Comparison of ENCODE assay signal across 1 cellular context in the genomic region with DNA sequence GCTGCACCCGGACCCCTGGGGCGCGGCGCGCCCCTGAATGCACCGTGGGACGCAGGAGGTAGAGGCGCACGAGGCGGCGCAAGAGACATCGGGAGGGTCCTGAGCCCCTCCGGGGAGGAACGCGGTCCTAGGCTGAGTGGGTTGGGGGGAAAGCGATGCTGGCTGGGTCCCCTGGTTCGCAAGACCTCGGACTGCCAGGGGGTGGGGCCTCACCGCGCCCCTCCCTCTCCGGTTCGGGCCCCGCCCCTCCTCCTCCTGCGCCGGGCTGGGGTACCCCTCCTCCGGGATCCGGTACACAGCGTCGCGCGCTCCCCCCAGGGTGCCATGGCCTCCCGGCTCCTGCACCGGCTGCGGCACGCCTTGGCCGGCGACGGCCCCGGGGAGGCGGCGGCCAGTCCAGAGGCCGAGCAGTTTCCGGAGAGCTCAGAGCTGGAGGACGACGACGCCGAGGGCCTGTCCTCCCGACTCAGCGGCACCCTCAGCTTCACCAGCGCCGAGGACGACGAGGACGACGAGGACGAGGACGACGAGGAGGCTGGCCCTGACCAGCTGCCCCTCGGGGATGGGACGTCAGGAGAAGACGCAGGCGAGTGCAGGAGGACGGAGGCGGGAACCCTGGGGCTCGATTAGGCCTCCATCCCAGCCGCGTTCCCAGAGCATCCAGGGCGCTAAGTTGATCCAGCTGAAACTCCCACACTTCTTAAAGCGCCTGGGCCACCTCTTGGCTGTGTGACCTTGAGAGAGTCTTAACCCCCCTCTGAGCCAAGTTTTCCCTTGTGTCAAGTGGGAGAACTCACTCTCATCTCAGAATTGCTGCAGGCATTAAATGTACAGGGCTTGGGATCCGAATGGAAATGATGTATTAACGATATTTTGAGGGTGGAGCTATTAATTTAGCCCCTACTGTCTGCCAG.
TF ChIP-seq lines count a peak whose summit lies in the region.

No MANE protein-coding gene starts in this region.

TF ChIP-seq in HepG2, 621 proteins besides CTCF, POLR2A, EP300 and RAD21 (continued from another document and continues in another):
- TF ChIP-seq, protein P1, sequence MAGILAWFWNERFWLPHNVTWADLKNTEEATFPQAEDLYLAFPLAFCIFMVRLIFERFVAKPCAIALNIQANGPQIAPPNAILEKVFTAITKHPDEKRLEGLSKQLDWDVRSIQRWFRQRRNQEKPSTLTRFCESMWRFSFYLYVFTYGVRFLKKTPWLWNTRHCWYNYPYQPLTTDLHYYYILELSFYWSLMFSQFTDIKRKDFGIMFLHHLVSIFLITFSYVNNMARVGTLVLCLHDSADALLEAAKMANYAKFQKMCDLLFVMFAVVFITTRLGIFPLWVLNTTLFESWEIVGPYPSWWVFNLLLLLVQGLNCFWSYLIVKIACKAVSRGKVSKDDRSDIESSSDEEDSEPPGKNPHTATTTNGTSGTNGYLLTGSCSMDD (CRISPR knock-in tag; IDR thresholded peaks at IDR 0.05) = 0 out of 2 replicates have a peak, but pooled peaks have one; percentile 14
- peak; percentile 84; the same call in 1 of the 2 replicates for TF ChIP-seq ZNF720 (CRISPR knock-in tag; IDR thresholded peaks at IDR 0.05)
- peak; percentile 43; the same call in 1 of the 2 replicates for TF ChIP-seq HOXD1 (CRISPR knock-in tag; IDR thresholded peaks at IDR 0.05)
- peak; percentile 80 for TF ChIP-seq KDM2A (CRISPR knock-in tag; IDR thresholded peaks at IDR 0.05; ENCODE audit: borderline replicate concordance, low read depth)
- 0 out of 2 replicates have a peak, but pooled peaks have one; percentile 24 for TF ChIP-seq ISX (CRISPR knock-in tag; conservative IDR thresholded peaks at IDR 0.05)
- peak; percentile 21; the same call in 1 of the 2 replicates for TF ChIP-seq ZNF431 (CRISPR knock-in tag; IDR thresholded peaks at IDR 0.05; ENCODE audit: borderline replicate concordance, low read depth)
- TF ChIP-seq ZNF143 (CRISPR knock-in tag; IDR thresholded peaks at IDR 0.05) = peak; percentile 6; the same call in 1 of the 2 replicates
- TF ChIP-seq KDM3A (CRISPR knock-in tag; IDR thresholded peaks at IDR 0.05; ENCODE audit: low read depth) = 0 out of 2 replicates have a peak, but pooled peaks have one; percentile 24
- TF ChIP-seq, protein P2, sequence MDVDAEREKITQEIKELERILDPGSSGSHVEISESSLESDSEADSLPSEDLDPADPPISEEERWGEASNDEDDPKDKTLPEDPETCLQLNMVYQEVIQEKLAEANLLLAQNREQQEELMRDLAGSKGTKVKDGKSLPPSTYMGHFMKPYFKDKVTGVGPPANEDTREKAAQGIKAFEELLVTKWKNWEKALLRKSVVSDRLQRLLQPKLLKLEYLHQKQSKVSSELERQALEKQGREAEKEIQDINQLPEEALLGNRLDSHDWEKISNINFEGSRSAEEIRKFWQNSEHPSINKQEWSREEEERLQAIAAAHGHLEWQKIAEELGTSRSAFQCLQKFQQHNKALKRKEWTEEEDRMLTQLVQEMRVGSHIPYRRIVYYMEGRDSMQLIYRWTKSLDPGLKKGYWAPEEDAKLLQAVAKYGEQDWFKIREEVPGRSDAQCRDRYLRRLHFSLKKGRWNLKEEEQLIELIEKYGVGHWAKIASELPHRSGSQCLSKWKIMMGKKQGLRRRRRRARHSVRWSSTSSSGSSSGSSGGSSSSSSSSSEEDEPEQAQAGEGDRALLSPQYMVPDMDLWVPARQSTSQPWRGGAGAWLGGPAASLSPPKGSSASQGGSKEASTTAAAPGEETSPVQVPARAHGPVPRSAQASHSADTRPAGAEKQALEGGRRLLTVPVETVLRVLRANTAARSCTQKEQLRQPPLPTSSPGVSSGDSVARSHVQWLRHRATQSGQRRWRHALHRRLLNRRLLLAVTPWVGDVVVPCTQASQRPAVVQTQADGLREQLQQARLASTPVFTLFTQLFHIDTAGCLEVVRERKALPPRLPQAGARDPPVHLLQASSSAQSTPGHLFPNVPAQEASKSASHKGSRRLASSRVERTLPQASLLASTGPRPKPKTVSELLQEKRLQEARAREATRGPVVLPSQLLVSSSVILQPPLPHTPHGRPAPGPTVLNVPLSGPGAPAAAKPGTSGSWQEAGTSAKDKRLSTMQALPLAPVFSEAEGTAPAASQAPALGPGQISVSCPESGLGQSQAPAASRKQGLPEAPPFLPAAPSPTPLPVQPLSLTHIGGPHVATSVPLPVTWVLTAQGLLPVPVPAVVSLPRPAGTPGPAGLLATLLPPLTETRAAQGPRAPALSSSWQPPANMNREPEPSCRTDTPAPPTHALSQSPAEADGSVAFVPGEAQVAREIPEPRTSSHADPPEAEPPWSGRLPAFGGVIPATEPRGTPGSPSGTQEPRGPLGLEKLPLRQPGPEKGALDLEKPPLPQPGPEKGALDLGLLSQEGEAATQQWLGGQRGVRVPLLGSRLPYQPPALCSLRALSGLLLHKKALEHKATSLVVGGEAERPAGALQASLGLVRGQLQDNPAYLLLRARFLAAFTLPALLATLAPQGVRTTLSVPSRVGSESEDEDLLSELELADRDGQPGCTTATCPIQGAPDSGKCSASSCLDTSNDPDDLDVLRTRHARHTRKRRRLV (CRISPR knock-in tag; IDR thresholded peaks at IDR 0.05) = peak; percentile 34; the same call in 1 of the 2 replicates
- TF ChIP-seq, protein P3, sequence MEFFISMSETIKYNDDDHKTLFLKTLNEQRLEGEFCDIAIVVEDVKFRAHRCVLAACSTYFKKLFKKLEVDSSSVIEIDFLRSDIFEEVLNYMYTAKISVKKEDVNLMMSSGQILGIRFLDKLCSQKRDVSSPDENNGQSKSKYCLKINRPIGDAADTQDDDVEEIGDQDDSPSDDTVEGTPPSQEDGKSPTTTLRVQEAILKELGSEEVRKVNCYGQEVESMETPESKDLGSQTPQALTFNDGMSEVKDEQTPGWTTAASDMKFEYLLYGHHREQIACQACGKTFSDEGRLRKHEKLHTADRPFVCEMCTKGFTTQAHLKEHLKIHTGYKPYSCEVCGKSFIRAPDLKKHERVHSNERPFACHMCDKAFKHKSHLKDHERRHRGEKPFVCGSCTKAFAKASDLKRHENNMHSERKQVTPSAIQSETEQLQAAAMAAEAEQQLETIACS (CRISPR knock-in tag; IDR thresholded peaks at IDR 0.05) = peak; percentile 34; the same call in 1 of the 2 replicates
- TF ChIP-seq ZMAT3 (CRISPR knock-in tag; conservative IDR thresholded peaks at IDR 0.05) = peak; percentile 87; the same call in 1 of the 2 replicates
- peak; percentile 78; the same call in 1 of the 2 replicates for TF ChIP-seq SNAI1 (CRISPR knock-in tag; IDR thresholded peaks at IDR 0.05; ENCODE audit: borderline replicate concordance)
- TF ChIP-seq NR1H2 (CRISPR knock-in tag; IDR thresholded peaks at IDR 0.05; ENCODE audit: borderline replicate concordance, low read depth) = peak; percentile 52; the same call in 1 of the 2 replicates
- TF ChIP-seq CENPX (CRISPR knock-in tag; IDR thresholded peaks at IDR 0.05) = no peak
- TF ChIP-seq ZNF605 (CRISPR knock-in tag; IDR thresholded peaks at IDR 0.05) = peak; percentile 11; the same call in 1 of the 2 replicates
- TF ChIP-seq, protein P4, sequence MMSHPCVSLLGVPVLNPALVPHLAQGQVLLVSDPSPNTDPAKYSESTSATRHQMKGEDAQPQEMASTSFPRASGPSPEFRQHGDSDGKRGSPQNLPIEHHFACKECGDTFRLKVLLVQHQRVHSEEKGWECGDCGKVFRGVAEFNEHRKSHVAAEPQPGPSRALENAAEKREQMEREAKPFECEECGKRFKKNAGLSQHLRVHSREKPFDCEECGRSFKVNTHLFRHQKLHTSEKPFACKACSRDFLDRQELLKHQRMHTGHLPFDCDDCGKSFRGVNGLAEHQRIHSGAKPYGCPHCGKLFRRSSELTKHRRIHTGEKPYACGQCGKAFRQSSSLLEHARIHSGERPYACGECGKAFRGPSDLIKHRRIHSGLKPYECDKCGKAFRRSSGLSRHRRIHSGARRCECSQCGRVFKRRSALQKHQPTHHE (CRISPR knock-in tag; IDR thresholded peaks at IDR 0.05; ENCODE audit: borderline replicate concordance) = peak; percentile 53; the same call in 1 of the 2 replicates
- no peak for TF ChIP-seq MEIS1 (CRISPR knock-in tag; IDR thresholded peaks at IDR 0.05; ENCODE audit: borderline replicate concordance)
- TF ChIP-seq FOXO1 (CRISPR knock-in tag; IDR thresholded peaks at IDR 0.05) = peak; percentile 65
- peak; percentile 83 for TF ChIP-seq MED8 (CRISPR knock-in tag; IDR thresholded peaks at IDR 0.05; ENCODE audit: insufficient replicate concordance)
- TF ChIP-seq ZKSCAN5 (CRISPR knock-in tag; IDR thresholded peaks at IDR 0.05) = no peak
- TF ChIP-seq, protein P5, sequence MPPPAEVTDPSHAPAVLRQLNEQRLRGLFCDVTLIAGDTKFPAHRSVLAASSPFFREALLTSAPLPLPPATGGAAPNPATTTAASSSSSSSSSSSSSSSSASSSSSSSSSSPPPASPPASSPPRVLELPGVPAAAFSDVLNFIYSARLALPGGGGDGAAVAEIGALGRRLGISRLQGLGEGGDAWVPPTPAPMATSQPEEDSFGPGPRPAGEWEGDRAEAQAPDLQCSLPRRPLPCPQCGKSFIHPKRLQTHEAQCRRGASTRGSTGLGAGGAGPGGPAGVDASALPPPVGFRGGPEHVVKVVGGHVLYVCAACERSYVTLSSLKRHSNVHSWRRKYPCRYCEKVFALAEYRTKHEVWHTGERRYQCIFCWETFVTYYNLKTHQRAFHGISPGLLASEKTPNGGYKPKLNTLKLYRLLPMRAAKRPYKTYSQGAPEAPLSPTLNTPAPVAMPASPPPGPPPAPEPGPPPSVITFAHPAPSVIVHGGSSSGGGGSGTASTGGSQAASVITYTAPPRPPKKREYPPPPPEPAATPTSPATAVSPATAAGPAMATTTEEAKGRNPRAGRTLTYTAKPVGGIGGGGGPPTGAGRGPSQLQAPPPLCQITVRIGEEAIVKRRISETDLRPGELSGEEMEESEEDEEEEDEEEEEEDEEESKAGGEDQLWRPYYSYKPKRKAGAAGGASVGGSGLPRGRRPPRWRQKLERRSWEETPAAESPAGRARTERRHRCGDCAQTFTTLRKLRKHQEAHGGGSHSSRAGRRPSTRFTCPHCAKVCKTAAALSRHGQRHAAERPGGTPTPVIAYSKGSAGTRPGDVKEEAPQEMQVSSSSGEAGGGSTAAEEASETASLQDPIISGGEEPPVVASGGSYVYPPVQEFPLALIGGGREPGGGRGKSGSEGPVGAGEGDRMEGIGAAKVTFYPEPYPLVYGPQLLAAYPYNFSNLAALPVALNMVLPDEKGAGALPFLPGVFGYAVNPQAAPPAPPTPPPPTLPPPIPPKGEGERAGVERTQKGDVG (CRISPR knock-in tag; IDR thresholded peaks at IDR 0.05; ENCODE audit: borderline replicate concordance) = peak; percentile 34; the same call in 1 of the 2 replicates
- TF ChIP-seq ZNF777 (CRISPR knock-in tag; IDR thresholded peaks at IDR 0.05) = peak; percentile 68
- no peak for TF ChIP-seq HHEX (CRISPR knock-in tag; IDR thresholded peaks at IDR 0.05)
- peak; percentile 96 for TF ChIP-seq HOXA9 (CRISPR knock-in tag; IDR thresholded peaks at IDR 0.05; ENCODE audit: borderline replicate concordance)
- TF ChIP-seq GPN1 (CRISPR knock-in tag; IDR thresholded peaks at IDR 0.05; ENCODE audit: borderline replicate concordance) = peak; percentile 76; the same call in 1 of the 2 replicates
- TF ChIP-seq, protein P6, sequence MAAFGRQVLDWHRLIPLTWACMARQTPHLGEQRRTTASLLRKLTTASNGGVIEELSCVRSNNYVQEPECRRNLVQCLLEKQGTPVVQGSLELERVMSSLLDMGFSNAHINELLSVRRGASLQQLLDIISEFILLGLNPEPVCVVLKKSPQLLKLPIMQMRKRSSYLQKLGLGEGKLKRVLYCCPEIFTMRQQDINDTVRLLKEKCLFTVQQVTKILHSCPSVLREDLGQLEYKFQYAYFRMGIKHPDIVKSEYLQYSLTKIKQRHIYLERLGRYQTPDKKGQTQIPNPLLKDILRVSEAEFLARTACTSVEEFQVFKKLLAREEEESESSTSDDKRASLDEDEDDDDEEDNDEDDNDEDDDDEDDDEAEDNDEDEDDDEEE (CRISPR knock-in tag; IDR thresholded peaks at IDR 0.05) = peak; percentile 22; the same call in 1 of the 2 replicates
- TF ChIP-seq TGIF2 (CRISPR knock-in tag; IDR thresholded peaks at IDR 0.05) = 0 out of 2 replicates have a peak, but pooled peaks have one; percentile 13
- TF ChIP-seq PCBP1 (IDR thresholded peaks at IDR 0.05; ENCODE audit: borderline replicate concordance, low read depth, low read length) = peak; percentile 61; the same call in 1 of the 2 replicates
- TF ChIP-seq ZNF780A (CRISPR knock-in tag; IDR thresholded peaks at IDR 0.05) = peak; percentile 76; the same call in 1 of the 2 replicates
- TF ChIP-seq, protein P7, sequence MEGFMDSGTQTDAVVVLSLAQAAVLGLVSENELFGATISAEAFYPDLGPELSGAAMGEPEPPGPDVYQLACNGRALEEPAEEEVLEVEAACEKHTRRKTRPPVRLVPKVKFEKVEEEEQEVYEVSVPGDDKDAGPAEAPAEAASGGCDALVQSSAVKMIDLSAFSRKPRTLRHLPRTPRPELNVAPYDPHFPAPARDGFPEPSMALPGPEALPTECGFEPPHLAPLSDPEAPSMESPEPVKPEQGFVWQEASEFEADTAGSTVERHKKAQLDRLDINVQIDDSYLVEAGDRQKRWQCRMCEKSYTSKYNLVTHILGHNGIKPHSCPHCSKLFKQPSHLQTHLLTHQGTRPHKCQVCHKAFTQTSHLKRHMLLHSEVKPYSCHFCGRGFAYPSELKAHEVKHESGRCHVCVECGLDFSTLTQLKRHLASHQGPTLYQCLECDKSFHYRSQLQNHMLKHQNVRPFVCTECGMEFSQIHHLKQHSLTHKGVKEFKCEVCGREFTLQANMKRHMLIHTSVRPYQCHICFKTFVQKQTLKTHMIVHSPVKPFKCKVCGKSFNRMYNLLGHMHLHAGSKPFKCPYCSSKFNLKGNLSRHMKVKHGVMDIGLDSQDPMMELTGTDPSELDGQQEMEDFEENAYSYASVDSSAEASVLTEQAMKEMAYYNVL (CRISPR knock-in tag; IDR thresholded peaks at IDR 0.05; ENCODE audit: borderline replicate concordance) = no peak
- TF ChIP-seq KAT7 (CRISPR knock-in tag; IDR thresholded peaks at IDR 0.05; ENCODE audit: borderline replicate concordance) = peak; percentile 68; the same call in 1 of the 2 replicates
- peak; percentile 21; the same call in 1 of the 2 replicates for TF ChIP-seq EED (CRISPR knock-in tag; IDR thresholded peaks at IDR 0.05)
- TF ChIP-seq DMAP1 (CRISPR knock-in tag; IDR thresholded peaks at IDR 0.05) = peak; percentile 47
- TF ChIP-seq, protein P8, sequence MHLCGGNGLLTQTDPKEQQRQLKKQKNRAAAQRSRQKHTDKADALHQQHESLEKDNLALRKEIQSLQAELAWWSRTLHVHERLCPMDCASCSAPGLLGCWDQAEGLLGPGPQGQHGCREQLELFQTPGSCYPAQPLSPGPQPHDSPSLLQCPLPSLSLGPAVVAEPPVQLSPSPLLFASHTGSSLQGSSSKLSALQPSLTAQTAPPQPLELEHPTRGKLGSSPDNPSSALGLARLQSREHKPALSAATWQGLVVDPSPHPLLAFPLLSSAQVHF (CRISPR knock-in tag; IDR thresholded peaks at IDR 0.05) = 0 out of 2 replicates have a peak, but pooled peaks have one; percentile 84
